ENCODE assay signal across 10 cellular contexts in genomic region chr5:140795259-140795641, GRCh38. TPM values are rescaled to one million over a fixed set of nuclear protein-coding genes. Genes with fewer than 3 reads are reported as not detected.
DNase-seq lines count a peak whose midpoint lies in the region; ATAC-seq and TF ChIP-seq lines count a peak whose summit lies in the region.
"Had no signal": no experiment of that assay in that cellular context is flagged by ENCODE, and none has a peak within 500 bp of the region (broad histone marks: within the 10 kb centered on the region; RNA-seq: fewer than 3 reads in every experiment).

No MANE protein-coding gene starts in this region.

- peaks cover 55% of the 10 kb centered on the region for H3K9me3 ChIP-seq in mucosa of descending colon

- peak overlapping the region; percentile 81; the same call in 1 of the 2 replicates for H3K4me3 Mint-ChIP-seq in HFFc6
- H3K4me3 Mint-ChIP-seq: activated naive CD8-positive, alpha-beta T cell had no signal

- no peaks in the 10 kb centered on the region for H3K27me3 Mint-ChIP-seq in HFFc6 (ENCODE audit: insufficient read depth)

- H3K36me3 ChIP-seq in mucosa of descending colon (ENCODE audit: low read depth), result no peaks in the 10 kb centered on the region

- no peaks in the 10 kb centered on the region for H3K36me3 Mint-ChIP-seq in HFFc6 (ENCODE audit: low read depth)

- H3K4me3 ChIP-seq in astrocyte of the spinal cord (ENCODE audit: low read depth, low read length) (no peak overlapping the region), mucosa of descending colon (no peak overlapping the region)

- DNase-seq in AG08396 (ENCODE audit: low spot score) (peak; percentile 62), HFFc6 (no peak), astrocyte of the spinal cord (ENCODE audit: low read depth, low spot score) (no peak), kidney tubule cell (ENCODE audit: low spot score) (peak; percentile 27), C1 segment of cervical spinal cord (lab: John Stamatoyannopoulos, UW) (no peak), mucosa of descending colon (no peak), germinal center (ENCODE audit: low spot score) (no peak)
- DNase-seq: T-helper 2 cell had no signal

- TF ChIP-seq CTCF in HFFc6 (IDR thresholded peaks at IDR 0.05) (no peak), astrocyte of the spinal cord (IDR thresholded peaks at IDR 0.05; ENCODE audit: low read depth, low read length) (peak; percentile 24), mucosa of descending colon (IDR thresholded peaks at IDR 0.05) (no peak)

- intact Hi-C loops in mucosa of descending colon (cut with DNase I, micrococcal nuclease), result no loop called here

- no peaks in the 10 kb centered on the region for H3K4me1 Mint-ChIP-seq in HFFc6 (ENCODE audit: low read depth)

- H3K27ac Mint-ChIP-seq in HFFc6, result no peak overlapping the region
- H3K27ac Mint-ChIP-seq: activated naive CD8-positive, alpha-beta T cell had no signal

- ATAC-seq in GM18517 (IDR thresholded peaks at IDR 0.05; ENCODE audit: unreplicated experiment) (no peak), mucosa of descending colon (no peak)

- H3K9me3 Mint-ChIP-seq in HFFc6, result peaks cover 20% of the 10 kb centered on the region; the same call in 1 of the 2 replicates

- in situ Hi-C loops in astrocyte of the spinal cord (cut with HindIII; ENCODE audit: low sequenced_read_pairs), result no loop called here

- no peaks in the 10 kb centered on the region for H3K4me1 ChIP-seq in mucosa of descending colon (ENCODE audit: low read depth)

RNA-seq across cellular contexts. Expression of gene PCDHA2, which starts 0.6 kb away (rescaled TPM):
- total RNA-seq in HFFc6 (2021; fragmentation: NEBNext Ultra II Directional; extraction: Animal tissue kit (Norgen Biotek cat#: 25700)), result under 1 TPM in 1 of 6 experiments, not detected in 5; 0.13 TPM
- total RNA-seq in mucosa of descending colon, result under 1 TPM in 1 of 3 donors, not detected in 2; 0.32 TPM

RNA-seq across cellular contexts. Expression of gene PCDHA3, which starts 5.6 kb away (rescaled TPM):
- total RNA-seq in HFFc6 (2021; fragmentation: NEBNext Ultra II Directional; extraction: Animal tissue kit (Norgen Biotek cat#: 25700)), result under 1 TPM in 1 of 6 experiments, not detected in 5; 0.05 TPM
- total RNA-seq in mucosa of descending colon, result 1 to 10 TPM in 1 of 3 donors, under 1 TPM in 1, not detected in 1; 0.06 to 1.3 TPM

RNA-seq across cellular contexts. Expression of gene PCDHA1, which starts 9.3 kb away (rescaled TPM):
- under 1 TPM; 0.09 to 0.22 (median 0.14) TPM for total RNA-seq in HFFc6 (2021; fragmentation: NEBNext Ultra II Directional; extraction: Animal tissue kit (Norgen Biotek cat#: 25700))
- under 1 TPM in 1 of 3 donors, not detected in 2; 0.32 TPM for total RNA-seq in mucosa of descending colon

RNA-seq across cellular contexts. Expression of gene PCDHA4, which starts 11.6 kb away (rescaled TPM):
- under 1 TPM in 1 of 6 experiments, not detected in 5; 0.05 TPM for total RNA-seq in HFFc6 (2021; fragmentation: NEBNext Ultra II Directional; extraction: Animal tissue kit (Norgen Biotek cat#: 25700))
- under 1 TPM; 0.24 to 0.93 (median 0.85) TPM for total RNA-seq in mucosa of descending colon

RNA-seq across cellular contexts. Expression of gene PCDHA5, which starts 26.2 kb away (rescaled TPM):
- total RNA-seq in HFFc6 (2021; fragmentation: NEBNext Ultra II Directional; extraction: Animal tissue kit (Norgen Biotek cat#: 25700)), result not detected
- under 1 TPM; 0.10 to 0.35 (median 0.26) TPM for total RNA-seq in mucosa of descending colon

Comparison
In these comparisons a context has a peak if more than half of its experiments do, and no peak if none do; other contexts are left out.
1. DNase-seq: peak in AG08396 (single experiment) and kidney tubule cell (single experiment); none in HFFc6 (single experiment), astrocyte of the spinal cord (single experiment), C1 segment of cervical spinal cord (0 of 14), mucosa of descending colon (0 of 3) and germinal center (single experiment).